17 cellular contexts compared by ENCODE assay signal in the genomic region with DNA sequence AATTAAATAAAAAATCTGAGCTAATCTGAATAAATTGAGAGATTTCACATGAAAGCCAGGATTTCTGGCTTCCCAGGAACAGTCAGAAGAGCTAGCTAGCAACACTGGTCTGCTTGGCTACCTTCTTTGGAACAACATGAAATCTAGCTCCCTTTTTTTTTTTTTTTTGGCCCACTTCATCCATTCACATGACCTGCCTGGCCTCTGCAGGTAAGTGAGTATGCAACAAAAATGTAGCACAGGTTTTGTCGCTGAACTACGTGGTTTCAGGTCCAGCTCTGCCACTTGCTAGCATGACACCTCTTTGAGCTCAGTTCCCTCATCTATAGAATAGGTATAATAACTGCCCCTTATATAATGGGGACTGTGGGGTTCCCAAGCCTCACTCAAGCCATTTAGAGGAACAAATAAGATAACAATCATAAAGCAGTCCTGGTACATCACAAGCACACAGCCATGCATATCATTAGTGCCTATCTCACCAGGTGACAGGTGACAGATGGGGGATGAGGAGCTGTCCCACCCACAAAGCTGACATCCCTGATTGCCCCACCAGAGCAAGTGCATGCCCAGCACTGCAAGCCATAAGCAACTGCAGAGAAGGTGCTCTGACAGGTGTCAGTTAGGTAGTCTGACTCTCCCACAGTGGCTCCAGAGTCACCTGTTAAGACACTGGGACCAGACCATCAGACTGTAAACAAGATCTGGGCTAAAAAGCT. TPM values are rescaled to one million over a fixed set of nuclear protein-coding genes. Genes with fewer than 3 reads are reported as not detected.
DNase-seq lines count a peak whose midpoint lies in the region; ATAC-seq and TF ChIP-seq lines count a peak whose summit lies in the region.
"Had no signal": no experiment of that assay in that cellular context is flagged by ENCODE, and none has a peak within 500 bp of the region (broad histone marks: within the 10 kb centered on the region; RNA-seq: fewer than 3 reads in every experiment).

No MANE protein-coding gene starts in this region.

- TF ChIP-seq POLR2A in heart left ventricle (IDR thresholded peaks at IDR 0.05) (no peak), breast epithelium (IDR thresholded peaks at IDR 0.05) (no peak), Peyer's patch (IDR thresholded peaks at IDR 0.05) (no peak)

- H3K4me2 ChIP-seq in GM23338: no peak overlapping the region

- H3K9me3 Mint-ChIP-seq in naive thymus-derived CD4-positive, alpha-beta T cell: no peaks in the 10 kb centered on the region
- H3K9me3 Mint-ChIP-seq in type B pancreatic cell (no peaks in the 10 kb centered on the region), GM23338 (no peaks in the 10 kb centered on the region)

- peaks cover 28% of the 10 kb centered on the region for H4K20me1 ChIP-seq in GM23338 (replicated peaks; ENCODE audit: insufficient read depth)

- DNase-seq in heart left ventricle (no peak), left ventricle myocardium superior (no peak), breast epithelium (ENCODE audit: low spot score in 2 of 2) (no peak), type B pancreatic cell (ENCODE audit: extremely low spot score, unreplicated experiment) (no peak), GM23338 (ENCODE audit: low spot score) (no peak), Peyer's patch (no peak)
- no peak for DNase-seq in naive thymus-derived CD4-positive, alpha-beta T cell
- no peak for DNase-seq in activated CD8-positive, alpha-beta memory T cell treated with anti-CD3 and anti-CD28 coated beads, Interleukin-2, amount 50 U/mL, for 4 hours
- DNase-seq: activated CD8-positive, alpha-beta T cell treated with anti-CD3 and anti-CD28 coated beads, Interleukin-2, amount 10 ng/mL, durations not matched to agents 7 days and 5 days; brain microvascular endothelial cell; Calu3; effector CD4-positive, alpha-beta T cell; GDM1; KG1; NCI-H1105 treated with DMSO at 0.1 percent for 48 hours; posterior cingulate gyrus; stimulated activated CD4-positive, alpha-beta T cell treated with anti-CD3 and anti-CD28 coated beads, Interleukin-15, amount 100 ng/mL, for 24 hours had no signal

- H2AFZ ChIP-seq in GM23338: no peak overlapping the region

- peaks cover 50 to 98% (median 94%) of the 10 kb centered on the region in 12 donors for H3K4me1 ChIP-seq in heart left ventricle
- peaks cover 25 to 27% of the 10 kb centered on the region in 2 donors for H3K4me1 ChIP-seq in breast epithelium
- H3K4me1 ChIP-seq in naive thymus-derived CD4-positive, alpha-beta T cell (ENCODE audit: control insufficient read depth in 2 of 2, insufficient read depth in 2 of 2, low read length in 2 of 2): peaks cover 59 to 72% of the 10 kb centered on the region in 2 donors
- H3K4me1 ChIP-seq in GM23338 (ENCODE audit: insufficient read depth): peaks cover 27% of the 10 kb centered on the region
- H3K4me1 ChIP-seq in Peyer's patch: peaks cover 0 to 76% (median 2%) of the 10 kb centered on the region in 4 donors

- H3K4me1 Mint-ChIP-seq in naive thymus-derived CD4-positive, alpha-beta T cell: peaks cover 50 to 90% (median 75%) of the 10 kb centered on the region in 7 donors
- H3K4me1 Mint-ChIP-seq in type B pancreatic cell (ENCODE audit: unreplicated experiment) (peaks cover 56% of the 10 kb centered on the region), GM23338 (peaks cover 52% of the 10 kb centered on the region)

- TF ChIP-seq CTCF in heart left ventricle (IDR thresholded peaks at IDR 0.05) (no peak), breast epithelium (IDR thresholded peaks at IDR 0.05) (no peak), type B pancreatic cell (conservative IDR thresholded peaks at IDR 0.05) (no peak), GM23338 (conservative IDR thresholded peaks at IDR 0.05; ENCODE audit: low read depth in 2 of 2) (no peak), Peyer's patch (IDR thresholded peaks at IDR 0.05) (no peak)

- H3K27ac ChIP-seq in heart left ventricle (peak overlapping the region in 9 of 12 donors; percentile 21 to 93 (median 77)), breast epithelium (peak overlapping the region; percentile 68 to 82), GM23338 (ENCODE audit: low read depth) (no peak overlapping the region), Peyer's patch (peak overlapping the region in 2 of 4 donors; percentile 54 to 73)
- no peak overlapping the region for H3K27ac ChIP-seq in naive thymus-derived CD4-positive, alpha-beta T cell (ENCODE audit: low read depth, low read length)
- H3K27ac ChIP-seq: brain microvascular endothelial cell had no signal

- CTCF ChIA-PET in naive thymus-derived CD4-positive, alpha-beta T cell (lab: Charles Lee): interaction anchor here (2.5 to 6.8 kb wide), 4 partner anchors 10 to 26 kb away, joined by 13 to 65 read pairs (median 25); partner anchors contain the start of gene PXN

- peak overlapping the region in 4 of 10 donors; percentile 38 to 50 (median 44) for H3K4me3 Mint-ChIP-seq in naive thymus-derived CD4-positive, alpha-beta T cell
- H3K4me3 Mint-ChIP-seq in type B pancreatic cell (peak overlapping the region; percentile 14), GM23338 (no peak overlapping the region)
- H3K4me3 Mint-ChIP-seq: activated CD8-positive, alpha-beta T cell treated with anti-CD3 and anti-CD28 coated beads, Interleukin-2, amount 10 ng/mL, durations not matched to agents 7 days and 5 days had no signal

- H3K9me3 ChIP-seq in heart left ventricle: no peaks in the 10 kb centered on the region
- no peaks in the 10 kb centered on the region for H3K9me3 ChIP-seq in breast epithelium
- no peaks in the 10 kb centered on the region for H3K9me3 ChIP-seq in naive thymus-derived CD4-positive, alpha-beta T cell (ENCODE audit: control insufficient read depth in 2 of 3, low read length in 3 of 3)
- H3K9me3 ChIP-seq in Peyer's patch: no peaks in the 10 kb centered on the region

- H3F3A ChIP-seq in GM23338 (replicated peaks; ENCODE audit: low read depth): 0 out of 2 replicates have a peak, but pooled peaks cover 5% of the 10 kb centered on the region

- ATAC-seq in heart left ventricle (no peak), left ventricle myocardium superior (no peak), GM23338 (no peak)
- no peak for ATAC-seq in naive thymus-derived CD4-positive, alpha-beta T cell
- ATAC-seq: activated CD8-positive, alpha-beta T cell treated with anti-CD3 and anti-CD28 coated beads, Interleukin-2, amount 10 ng/mL, durations not matched to agents 7 days and 5 days had no signal

- peaks cover 92% of the 10 kb centered on the region for H3K79me2 ChIP-seq in GM23338 (replicated peaks; ENCODE audit: insufficient read depth)

- H3K36me3 Mint-ChIP-seq in naive thymus-derived CD4-positive, alpha-beta T cell: peaks cover 0 to 14% (median 5%) of the 10 kb centered on the region in 5 donors
- H3K36me3 Mint-ChIP-seq in type B pancreatic cell: peaks cover under 1% of the 10 kb centered on the region
- no peaks in the 10 kb centered on the region; the same call in 2 of the 3 replicates for H3K36me3 Mint-ChIP-seq in GM23338 (ENCODE audit: low read depth)

- POLR2A ChIA-PET in naive thymus-derived CD4-positive, alpha-beta T cell (lab: Charles Lee): interaction anchor here (0.6 to 7.5 kb wide), 16 partner anchors 8 to 341 kb away, joined by 3 to 103 read pairs (median 3); partner anchors contain the start of genes PXN, RNU4-1, RNU4-2 and RPLP0

- peak overlapping the region; percentile 23 to 88 (median 73) for H3K27ac Mint-ChIP-seq in naive thymus-derived CD4-positive, alpha-beta T cell
- peak overlapping the region; percentile 51 for H3K27ac Mint-ChIP-seq in type B pancreatic cell
- no peak overlapping the region for H3K27ac Mint-ChIP-seq in GM23338
- H3K27ac Mint-ChIP-seq: activated CD8-positive, alpha-beta T cell treated with anti-CD3 and anti-CD28 coated beads, Interleukin-2, amount 10 ng/mL, durations not matched to agents 7 days and 5 days had no signal

- no peaks in the 10 kb centered on the region for H3K9me2 ChIP-seq in GM23338 (ENCODE audit: insufficient read depth)

- H3K27me3 Mint-ChIP-seq in naive thymus-derived CD4-positive, alpha-beta T cell: no peaks in the 10 kb centered on the region
- H3K27me3 Mint-ChIP-seq in type B pancreatic cell (no peaks in the 10 kb centered on the region), GM23338 (ENCODE audit: insufficient read depth, low read depth, poor library complexity) (peaks cover 10% of the 10 kb centered on the region)

- intact Hi-C loops in heart left ventricle (cut with DNase I): no loop called here
- intact Hi-C loops in left ventricle myocardium superior (cut with micrococcal nuclease): no loop called here
- intact Hi-C loops in breast epithelium (cut with DNase I; ENCODE audit: low total_unique reads): no loop called here
- intact Hi-C loops in naive thymus-derived CD4-positive, alpha-beta T cell (cut with micrococcal nuclease): no loop called here

- H3K36me3 ChIP-seq in heart left ventricle: peaks cover 0 to 5% (median 0%) of the 10 kb centered on the region in 9 donors
- no peaks in the 10 kb centered on the region for H3K36me3 ChIP-seq in breast epithelium
- H3K36me3 ChIP-seq in naive thymus-derived CD4-positive, alpha-beta T cell (ENCODE audit: control insufficient read depth in 2 of 3, insufficient read depth in 3 of 3, low read length in 3 of 3): peaks cover 0 to 11% (median 0%) of the 10 kb centered on the region in 3 experiments
- H3K36me3 ChIP-seq in GM23338 (ENCODE audit: insufficient read depth): no peaks in the 10 kb centered on the region; the same call in 1 of the 2 replicates
- H3K36me3 ChIP-seq in Peyer's patch: no peaks in the 10 kb centered on the region

- H3K4me3 ChIP-seq in heart left ventricle: no peak overlapping the region
- peak overlapping the region in 1 of 3 donors; percentile 19 for H3K4me3 ChIP-seq in breast epithelium
- H3K4me3 ChIP-seq in naive thymus-derived CD4-positive, alpha-beta T cell (ENCODE audit: low read length): no peak overlapping the region
- H3K4me3 ChIP-seq in GM23338: no peak overlapping the region
- no peak overlapping the region for H3K4me3 ChIP-seq in Peyer's patch

- H3K27me3 ChIP-seq in heart left ventricle: no peaks in the 10 kb centered on the region
- H3K27me3 ChIP-seq in breast epithelium: no peaks in the 10 kb centered on the region
- no peaks in the 10 kb centered on the region for H3K27me3 ChIP-seq in naive thymus-derived CD4-positive, alpha-beta T cell (ENCODE audit: control insufficient read depth in 2 of 2, insufficient read depth in 2 of 2, low read length in 2 of 2)
- H3K27me3 ChIP-seq in GM23338 (ENCODE audit: insufficient read depth): no peaks in the 10 kb centered on the region
- H3K27me3 ChIP-seq in Peyer's patch: no peaks in the 10 kb centered on the region
- H3K27me3 ChIP-seq: brain microvascular endothelial cell had no signal

- WGBS in heart left ventricle, 4 donors: 74 to 92% (median 84%) methylated on average over 2 of the region's 2 CpGs

RNA-seq across cellular contexts. Expression of gene PXN, which starts 25.6 kb away (rescaled TPM):
- total RNA-seq in heart left ventricle (100 to 1,000 TPM in 1 of 9 donors, 10 to 100 TPM in 8; 34.3 to 103 (median 69.9) TPM), left ventricle myocardium superior (65.9 TPM), breast epithelium (10 to 100 TPM; 44.8 to 74.1 (median 53.9) TPM), type B pancreatic cell (ENCODE audit: low replicate concordance) (60.7 and 127 TPM in 2 replicates), Peyer's patch (100 to 1,000 TPM; 138 to 204 (median 177) TPM)
- polyA plus RNA-seq in heart left ventricle (10 to 100 TPM; 58.7 to 90.5 TPM), GM23338 (2016; fragmentation: Nextera tagmentation; extraction: Ambion mirVana) (38.4 and 39.0 TPM in 2 replicates)
- 100 to 1,000 TPM; 103 to 202 (median 158) TPM for total RNA-seq in naive thymus-derived CD4-positive, alpha-beta T cell
- polyA plus RNA-seq in naive thymus-derived CD4-positive, alpha-beta T cell: 100 to 1,000 TPM in 1 of 2 donors, 10 to 100 TPM in 1; 84.3 to 114 TPM
- total RNA-seq in GM23338 (2014; rRNA removed; shearing (Covaris generic)): 69.3 and 76.0 TPM in 2 replicates

RNA-seq across cellular contexts. Expression of gene RPLP0, which starts 39.0 kb away (rescaled TPM):
- total RNA-seq in heart left ventricle: 1,000 to 10,000 TPM in 3 of 9 donors, 100 to 1,000 TPM in 6; 487 to 1,330 (median 861) TPM
- polyA plus RNA-seq in heart left ventricle: 1,000 to 10,000 TPM in 1 of 2 donors, 100 to 1,000 TPM in 1; 692 to 3,248 TPM
- total RNA-seq in left ventricle myocardium superior: 674 TPM
- total RNA-seq in breast epithelium: 1,000 to 10,000 TPM; 3,137 to 4,833 (median 3,312) TPM
- 1,000 to 10,000 TPM; 1,375 to 2,107 (median 1,573) TPM for total RNA-seq in naive thymus-derived CD4-positive, alpha-beta T cell
- polyA plus RNA-seq in naive thymus-derived CD4-positive, alpha-beta T cell: 1,000 to 10,000 TPM; 1,871 to 2,384 TPM
- 2,585 and 2,806 TPM in 2 replicates for total RNA-seq in type B pancreatic cell (ENCODE audit: low replicate concordance)
- 4,855 and 4,916 TPM in 2 replicates for total RNA-seq in GM23338 (2014; rRNA removed; shearing (Covaris generic))
- polyA plus RNA-seq in GM23338 (2016; fragmentation: Nextera tagmentation; extraction: Ambion mirVana): 2,219 and 2,404 TPM in 2 replicates
- total RNA-seq in Peyer's patch: 1,000 to 10,000 TPM; 1,101 to 2,555 (median 1,343) TPM

RNA-seq across cellular contexts. Expression of gene GCN1, which starts 45.4 kb away (rescaled TPM):
- total RNA-seq in heart left ventricle (10 to 100 TPM; 24.4 to 51.7 (median 34.6) TPM), left ventricle myocardium superior (33.3 TPM), breast epithelium (10 to 100 TPM; 50.1 to 79.6 (median 73.4) TPM), type B pancreatic cell (ENCODE audit: low replicate concordance) (114 and 130 TPM in 2 replicates), Peyer's patch (100 to 1,000 TPM in 3 of 4 donors, 10 to 100 TPM in 1; 64.1 to 171 (median 126) TPM)
- polyA plus RNA-seq in heart left ventricle (10 to 100 TPM in 1 of 2 donors, 1 to 10 TPM in 1; 7.2 to 26.7 TPM), GM23338 (2016; fragmentation: Nextera tagmentation; extraction: Ambion mirVana) (18.0 and 18.2 TPM in 2 replicates)
- 100 to 1,000 TPM in 4 of 5 experiments, 10 to 100 TPM in 1; 90.6 to 142 (median 132) TPM for total RNA-seq in naive thymus-derived CD4-positive, alpha-beta T cell
- 10 to 100 TPM; 20.3 to 36.4 TPM for polyA plus RNA-seq in naive thymus-derived CD4-positive, alpha-beta T cell
- total RNA-seq in GM23338 (2014; rRNA removed; shearing (Covaris generic)): 141 and 177 TPM in 2 replicates

RNA-seq across cellular contexts. Expression of gene RNU4-2, which starts 51.8 kb away (rescaled TPM):
- total RNA-seq in heart left ventricle (over 10,000 TPM in 3 of 9 donors, 1,000 to 10,000 TPM in 4, not detected in 2; 3,467 to 16,563 (median 7,253) TPM), left ventricle myocardium superior (13,220 TPM), breast epithelium (under 1 TPM; under 0.01 TPM), type B pancreatic cell (ENCODE audit: low replicate concordance) (6,693 and 9,065 TPM in 2 replicates), Peyer's patch (under 1 TPM; under 0.01 TPM)
- polyA plus RNA-seq in heart left ventricle (not detected), GM23338 (2016; fragmentation: Nextera tagmentation; extraction: Ambion mirVana) (9.5 TPM in 1 of 2 replicates, not detected in the other)
- total RNA-seq in naive thymus-derived CD4-positive, alpha-beta T cell: over 10,000 TPM in 2 of 5 experiments, 1,000 to 10,000 TPM in 3; 3,296 to 19,276 (median 7,985) TPM
- polyA plus RNA-seq in naive thymus-derived CD4-positive, alpha-beta T cell: not detected
- total RNA-seq in GM23338 (2014; rRNA removed; shearing (Covaris generic)): under 0.01 TPM in 1 of 2 replicates, not detected in the other

RNA-seq across cellular contexts. Expression of gene RNU4-1, which starts 53.1 kb away (rescaled TPM):
- total RNA-seq in heart left ventricle: 1,000 to 10,000 TPM in 4 of 9 donors, 100 to 1,000 TPM in 3, not detected in 2; 376 to 4,299 (median 1,541) TPM
- polyA plus RNA-seq in heart left ventricle: not detected
- total RNA-seq in left ventricle myocardium superior: 1,438 TPM
- under 1 TPM in 2 of 3 donors, not detected in 1; under 0.01 TPM for total RNA-seq in breast epithelium
- 1,000 to 10,000 TPM in 3 of 5 experiments, 100 to 1,000 TPM in 2; 319 to 3,107 (median 1,510) TPM for total RNA-seq in naive thymus-derived CD4-positive, alpha-beta T cell
- not detected for polyA plus RNA-seq in naive thymus-derived CD4-positive, alpha-beta T cell
- total RNA-seq in type B pancreatic cell (ENCODE audit: low replicate concordance): 4,376 and 7,253 TPM in 2 replicates
- total RNA-seq in GM23338 (2014; rRNA removed; shearing (Covaris generic)): under 0.01 TPM in 1 of 2 replicates, not detected in the other
- 6.0 and 6.4 TPM in 2 replicates for polyA plus RNA-seq in GM23338 (2016; fragmentation: Nextera tagmentation; extraction: Ambion mirVana)
- under 1 TPM; under 0.01 TPM for total RNA-seq in Peyer's patch

Comparison
In these comparisons a context has a peak if more than half of its experiments do, and no peak if none do; other contexts are left out.
1. H3K27ac ChIP-seq: peak in heart left ventricle (9 of 12) and breast epithelium (2 of 2); none in naive thymus-derived CD4-positive, alpha-beta T cell (single experiment) and GM23338 (single experiment).